Comparison of ENCODE assay signal across 2 cellular contexts in genomic region chr6:7143161-7143974, GRCh38.
TF ChIP-seq lines count a peak whose summit lies in the region.

No MANE protein-coding gene starts in this region.

TF ChIP-seq in SK-N-SH, 30 proteins besides CTCF, POLR2A, EP300 and RAD21:
- TF ChIP-seq ZBTB33 (IDR thresholded peaks at IDR 0.05; ENCODE audit: borderline replicate concordance, low read depth) (no peak), GATA2 (CRISPR knock-in tag; IDR thresholded peaks at IDR 0.05) (no peak)

TF ChIP-seq in SK-N-SH treated with all-trans-retinoic acid at 6 μM for 48 hours, 23 proteins besides CTCF, POLR2A, EP300 and RAD21:
- TF ChIP-seq PATZ1 (CRISPR knock-in tag; IDR thresholded peaks at IDR 0.05; ENCODE audit: borderline replicate concordance) (no peak), BACH2 (CRISPR knock-in tag; IDR thresholded peaks at IDR 0.05; ENCODE audit: borderline replicate concordance) (no peak), TCF4 (CRISPR knock-in tag; IDR thresholded peaks at IDR 0.05; ENCODE audit: borderline replicate concordance) (no peak), ARNTL (CRISPR knock-in tag; IDR thresholded peaks at IDR 0.05; ENCODE audit: borderline replicate concordance, low read depth) (no peak), ESRRG (CRISPR knock-in tag; IDR thresholded peaks at IDR 0.05) (no peak), ZNF70 (CRISPR knock-in tag; IDR thresholded peaks at IDR 0.05) (no peak), RARB (CRISPR knock-in tag; IDR thresholded peaks at IDR 0.05) (no peak), POU6F1 (CRISPR knock-in tag; IDR thresholded peaks at IDR 0.05; ENCODE audit: borderline replicate concordance, low read depth) (no peak), PPARA (CRISPR knock-in tag; IDR thresholded peaks at IDR 0.05; ENCODE audit: borderline replicate concordance) (no peak), TOX (CRISPR knock-in tag; IDR thresholded peaks at IDR 0.05; ENCODE audit: borderline replicate concordance) (no peak), CREB5 (CRISPR knock-in tag; IDR thresholded peaks at IDR 0.05; ENCODE audit: low read depth) (no peak), TSHZ2 (CRISPR knock-in tag; IDR thresholded peaks at IDR 0.05) (no peak), SNAI2 (CRISPR knock-in tag; IDR thresholded peaks at IDR 0.05) (no peak), GLIS3 (CRISPR knock-in tag; IDR thresholded peaks at IDR 0.05) (no peak), ZNF8 (CRISPR knock-in tag; IDR thresholded peaks at IDR 0.05) (no peak), ISL1 (CRISPR knock-in tag; IDR thresholded peaks at IDR 0.05) (no peak), CSDC2 (CRISPR knock-in tag; IDR thresholded peaks at IDR 0.05) (no peak), OSR1 (CRISPR knock-in tag; IDR thresholded peaks at IDR 0.05) (no peak)
